8 cellular contexts compared by ENCODE assay signal in genomic region chr17:50209472-50210248, GRCh38. TPM values are rescaled to one million over a fixed set of nuclear protein-coding genes. Genes with fewer than 3 reads are reported as not detected.
DNase-seq lines count a peak whose midpoint lies in the region; FAIRE-seq and TF ChIP-seq lines count a peak whose summit lies in the region.

No MANE protein-coding gene starts in this region.

- H4K20me1 ChIP-seq in BLaER1 treated with 17β-estradiol and CSF1 and Interleukin-3, amounts not matched to agents 10 nM and 100 nM: no peaks in the 10 kb centered on the region; a peak in 2 of 22 replicates

- peak overlapping the region; percentile 100 for H3K27ac Mint-ChIP-seq in osteocyte (ENCODE audit: unreplicated experiment)

- H3K9me3 Mint-ChIP-seq in osteocyte (ENCODE audit: unreplicated experiment): no peaks in the 10 kb centered on the region

- H3K9ac ChIP-seq in BLaER1 treated with 17β-estradiol and CSF1 and Interleukin-3, amounts not matched to agents 10 nM and 100 nM: peak overlapping the region in 1 of 11 experiments; percentile 39; a peak in 1 of 22 replicates

- H3K36me3 ChIP-seq in BLaER1 treated with 17β-estradiol and CSF1 and Interleukin-3, amounts not matched to agents 10 nM and 100 nM: no peaks in the 10 kb centered on the region

- H3K4me1 Mint-ChIP-seq in osteocyte (ENCODE audit: unreplicated experiment): peaks cover 98% of the 10 kb centered on the region

- H3K4me3 ChIP-seq in BLaER1 treated with 17β-estradiol and CSF1 and Interleukin-3, amounts not matched to agents 10 nM and 100 nM: no peak overlapping the region; a peak in 1 of 20 replicates

- no peaks in the 10 kb centered on the region for H3K36me3 Mint-ChIP-seq in osteocyte (ENCODE audit: unreplicated experiment)

- H3K4me2 ChIP-seq in BLaER1 treated with 17β-estradiol and CSF1 and Interleukin-3, amounts not matched to agents 10 nM and 100 nM: peak overlapping the region; percentile 43 to 73 (median 57)

- DNase-seq in RCC 7860 (ENCODE audit: low spot score) (peak; percentile 55), fibroblast of the conjunctiva (ENCODE audit: low read depth) (peak; percentile 99), osteocyte (ENCODE audit: extremely low spot score, unreplicated experiment) (peak; percentile 98), NCI-H748 treated with DMSO at 0.1 percent for 48 hours (lab: John Stamatoyannopoulos, UW) (no peak), SHP77 treated with DMSO at 0.1 percent for 48 hours (lab: John Stamatoyannopoulos, UW) (no peak), NCI-H146 (lab: John Stamatoyannopoulos, UW) (no peak), GM13977 (ENCODE audit: low spot score) (no peak)

- FAIRE-seq in RCC 7860 (lab: Jason Lieb, UNC): no peak

- TF ChIP-seq CTCF in osteocyte (IDR thresholded peaks at IDR 0.05): no peak
- TF ChIP-seq CTCF in GM13977 (IDR thresholded peaks at IDR 0.05; ENCODE audit: extremely low read depth, insufficient read depth, missing control alignments): no peak

- H3K27me3 ChIP-seq in BLaER1 treated with 17β-estradiol and CSF1 and Interleukin-3, amounts not matched to agents 10 nM and 100 nM: peaks cover 29 to 59% (median 43%) of the 10 kb centered on the region in 11 experiments

- in situ Hi-C loops in GM13977 (cut with MboI; ENCODE audit: low pct_unique_long_range_greater_than_20kb, low sequenced_read_pairs, unreplicated experiment): loop anchor here (10.0 kb wide), 1 partner anchor 75 kb away; no protein-coding TSS in a partner anchor

- no peaks in the 10 kb centered on the region for H3K27me3 Mint-ChIP-seq in osteocyte (ENCODE audit: unreplicated experiment)

- peak overlapping the region; percentile 66 for H3K4me3 Mint-ChIP-seq in osteocyte (ENCODE audit: unreplicated experiment)

- H3K9me3 ChIP-seq in BLaER1 treated with 17β-estradiol and CSF1 and Interleukin-3, amounts not matched to agents 10 nM and 100 nM (replicated peaks in 1 of 11): no peaks in the 10 kb centered on the region

- H3K27ac ChIP-seq in BLaER1 treated with 17β-estradiol and CSF1 and Interleukin-3, amounts not matched to agents 10 nM and 100 nM: no peak overlapping the region

- H3K4me1 ChIP-seq in BLaER1 treated with 17β-estradiol and CSF1 and Interleukin-3, amounts not matched to agents 10 nM and 100 nM: peaks cover 24 to 46% (median 36%) of the 10 kb centered on the region in 10 experiments; a peak in 19 of 20 replicates

RNA-seq across cellular contexts. Expression of gene COL1A1, which starts 8.2 kb away (rescaled TPM):
- 25,918 and 28,023 TPM in 2 replicates for total RNA-seq in osteocyte

RNA-seq across cellular contexts. Expression of gene SGCA, which starts 43.9 kb away (rescaled TPM):
- 12.0 and 13.0 TPM in 2 replicates for total RNA-seq in osteocyte

RNA-seq across cellular contexts. Expression of gene PPP1R9B, which starts 59.2 kb away (rescaled TPM):
- 175 and 176 TPM in 2 replicates for total RNA-seq in osteocyte

Comparison
In these comparisons a context has a peak if more than half of its experiments do, and no peak if none do; other contexts are left out.
1. DNase-seq: peak in RCC 7860 (single experiment), fibroblast of the conjunctiva (single experiment) and osteocyte (single experiment); none in NCI-H748 treated with DMSO at 0.1 percent for 48 hours (single experiment), SHP77 treated with DMSO at 0.1 percent for 48 hours (single experiment), NCI-H146 (single experiment) and GM13977 (single experiment).